Comparison of ENCODE assay signal across 8 cellular contexts in genomic region chr4:122716825-122717448, GRCh38. TPM values are rescaled to one million over a fixed set of nuclear protein-coding genes. Genes with fewer than 3 reads are reported as not detected.
DNase-seq lines count a peak whose midpoint lies in the region; ATAC-seq, FAIRE-seq and TF ChIP-seq lines count a peak whose summit lies in the region.

No MANE protein-coding gene starts in this region.

- POLR2A ChIA-PET in A549 (lab: Yijun Ruan, JAX): interaction anchor here (0.9 kb wide), 1 partner anchor 15 kb away, joined by 3 read pairs; the partner anchor contains the start of gene BBS12

- 20% methylated on average over 4 of the region's 4 CpGs for WGBS in A549 (ENCODE audit: missing lambda C conversion rate)

- H3K4me1 ChIP-seq in A549: no peaks in the 10 kb centered on the region

- no peak overlapping the region for H3K27ac ChIP-seq in A549

- H3K4me3 ChIP-seq in A549 (no peak overlapping the region), GM12875 (ENCODE audit: low read depth, low read length) (no peak overlapping the region)

- no peak for TF ChIP-seq EP300 in A549 (IDR thresholded peaks at IDR 0.05)

- no peak overlapping the region for H3K4me2 ChIP-seq in A549

- CTCF ChIA-PET in A549 (lab: Yijun Ruan, JAX): interaction anchor here (0.7 to 2.2 kb wide), 11 partner anchors 30 to 385 kb away, joined by 3 to 22 read pairs (median 3); no protein-coding TSS in a partner anchor

- H3K9me3 ChIP-seq in A549: no peaks in the 10 kb centered on the region

- TF ChIP-seq RAD21 in A549 (conservative IDR thresholded peaks at IDR 0.05 in 1 of 2, IDR thresholded peaks at IDR 0.05 in 1 of 2): peak; percentile 63 to 70

- no peak for TF ChIP-seq POLR2A in A549 (IDR thresholded peaks at IDR 0.05; ENCODE audit: low read length)

- TF ChIP-seq CTCF in A549 (IDR thresholded peaks at IDR 0.05): peak; percentile 71
- TF ChIP-seq CTCF in GM12875 (IDR thresholded peaks at IDR 0.05; ENCODE audit: borderline replicate concordance, insufficient read depth, low read depth, low read length): peak; percentile 79

- peak; percentile 89 to 96 for ATAC-seq in A549
- ATAC-seq in HG02840 (IDR thresholded peaks at IDR 0.05; ENCODE audit: low FRiP score, unreplicated experiment): peak; percentile 74

- DNase-seq in A549 (ENCODE audit: low read depth in 1 of 2, low spot score in 1 of 2) (peak; percentile 61 to 70), NCI-H2107 (lab: John Stamatoyannopoulos, UW) (peak; percentile 4), dermis blood vessel endothelial cell (peak; percentile 87), lung microvascular endothelial cell (ENCODE audit: low read depth in 2 of 2) (peak; percentile 76)
- peak; percentile 42 to 79 for DNase-seq in activated CD4-positive, alpha-beta T cell treated with anti-CD3 and anti-CD28 coated beads, Interleukin-2, amount 50 U/mL, for 24 hours (ENCODE audit: low read depth in 1 of 2, low spot score in 1 of 2)
- peak; percentile 11 to 55 for DNase-seq in stimulated activated CD8-positive, alpha-beta memory T cell treated with anti-CD3 and anti-CD28 coated beads, Interleukin-4, amount 100 ng/mL, for 1 hour (ENCODE audit: low read depth in 2 of 2, low spot score in 1 of 2)

- FAIRE-seq in A549 (lab: Jason Lieb, UNC): no peak

TF ChIP-seq in A549, 52 proteins besides CTCF, POLR2A, EP300 and RAD21:
- TF ChIP-seq KDM5A (IDR thresholded peaks at IDR 0.05) (no peak), SMC3 (IDR thresholded peaks at IDR 0.05) (peak; percentile 70), MAX (IDR thresholded peaks at IDR 0.05) (no peak)

RNA-seq across cellular contexts. Expression of gene BBS12, which starts 15.6 kb away (rescaled TPM):
- polyA plus RNA-seq in A549 (2011; rRNA removed) (3.4 and 3.7 TPM in 2 replicates), A549 (2017; fragmentation: RNase III; extraction: RNeasy Plus Mini Kit Qiagen cat#74134 plus additional on column Dnase treatment) (2.5 to 3.4 TPM (median 3.2 TPM) in 3 replicates)
- polyA plus RNA-seq in A549 (2012; cell fraction: cytosol; rRNA removed): 0.41 and 0.57 TPM in 2 replicates
- polyA plus RNA-seq in A549 (2012; cell fraction: nucleus; rRNA removed): 0.18 and 0.29 TPM in 2 replicates
- 1.6 and 2.1 TPM in 2 replicates for polyA minus RNA-seq in A549 (2011; rRNA and poly(A)+ RNA removed)
- total RNA-seq in dermis blood vessel endothelial cell (5.2 and 6.0 TPM in 2 replicates), lung microvascular endothelial cell (4.1 and 4.4 TPM in 2 replicates)

Comparison
In these comparisons a context has a peak if more than half of its experiments do, and no peak if none do; other contexts are left out.
1. DNase-seq: peak in every context shown above with its lines; median percentile 87 in dermis blood vessel endothelial cell; 76 in lung microvascular endothelial cell; 66 in A549; 60 in activated CD4-positive, alpha-beta T cell treated with anti-CD3 and anti-CD28 coated beads, Interleukin-2, amount 50 U/mL, for 24 hours; 33 in stimulated activated CD8-positive, alpha-beta memory T cell treated with anti-CD3 and anti-CD28 coated beads, Interleukin-4, amount 100 ng/mL, for 1 hour; 4 in NCI-H2107.